In genomic region chr7:72447465-72448204, GRCh38 we compare ENCODE assay signal across 16 cellular contexts. TPM values are rescaled to one million over a fixed set of nuclear protein-coding genes. Genes with fewer than 3 reads are reported as not detected.
"Had no signal": no experiment of that assay in that cellular context is flagged by ENCODE, and none has a peak within 500 bp of the region (broad histone marks: within the 10 kb centered on the region; RNA-seq: fewer than 3 reads in every experiment).

No MANE protein-coding gene starts in this region.

- H3K4me3 Mint-ChIP-seq: activated CD4-positive, alpha-beta T cell treated with anti-CD3 and anti-CD28 coated beads, Interleukin-2, amount 10 ng/mL, durations not matched to agents 24 days and 14 days; activated CD8-positive, alpha-beta T cell treated with anti-CD3 and anti-CD28 coated beads for 36 hours; activated naive CD8-positive, alpha-beta T cell treated with anti-CD3 and anti-CD28 coated beads, Interleukin-2, amount 10 ng/mL, durations not matched to agents 7 days and 5 days; activated T-helper 17 cell treated with anti-CD3 and anti-CD28 coated beads, Interleukin-2, amount 50 U/mL, for 72 hours had no signal

- H3K27ac Mint-ChIP-seq: activated CD4-positive, alpha-beta T cell treated with anti-CD3 and anti-CD28 coated beads, Interleukin-2, amount 10 ng/mL, durations not matched to agents 24 days and 14 days; activated CD8-positive, alpha-beta T cell treated with anti-CD3 and anti-CD28 coated beads for 36 hours; activated naive CD8-positive, alpha-beta T cell treated with anti-CD3 and anti-CD28 coated beads, Interleukin-2, amount 10 ng/mL, durations not matched to agents 7 days and 5 days; activated T-helper 17 cell treated with anti-CD3 and anti-CD28 coated beads, Interleukin-2, amount 50 U/mL, for 72 hours had no signal

- H3K27me3 Mint-ChIP-seq: activated CD4-positive, alpha-beta T cell treated with anti-CD3 and anti-CD28 coated beads, Interleukin-2, amount 10 ng/mL, durations not matched to agents 24 days and 14 days; activated naive CD8-positive, alpha-beta T cell treated with anti-CD3 and anti-CD28 coated beads, Interleukin-2, amount 10 ng/mL, durations not matched to agents 7 days and 5 days had no signal

- H3K36me3 ChIP-seq: colonic mucosa, left lung, pancreas had no signal

- H3K4me3 ChIP-seq: colonic mucosa, left lung, pancreas, skin epidermis, testis had no signal

- H3K27me3 ChIP-seq: colonic mucosa, pancreas, testis had no signal

- ATAC-seq: activated CD8-positive, alpha-beta T cell treated with anti-CD3 and anti-CD28 coated beads for 36 hours; activated T-helper 17 cell treated with anti-CD3 and anti-CD28 coated beads, Interleukin-2, amount 50 U/mL, for 72 hours; left lung; pancreas had no signal

- DNase-seq: activated CD4-positive, alpha-beta T cell treated with anti-CD3 and anti-CD28 coated beads, Interleukin-2, amount 10 ng/mL, durations not matched to agents 24 days and 14 days; activated CD8-positive, alpha-beta T cell treated with anti-CD3 and anti-CD28 coated beads for 36 hours; activated naive CD4-positive, alpha-beta T cell treated with Interleukin-2 at 50 U/mL for 16 hours; activated naive CD8-positive, alpha-beta T cell treated with anti-CD3 and anti-CD28 coated beads, Interleukin-2, amount 10 ng/mL, durations not matched to agents 7 days and 5 days; activated T-cell treated with anti-CD3 and anti-CD28 coated beads, Interleukin-2, amount 50 U/mL, for 1 hour; central memory CD4-positive, alpha-beta T cell; colonic mucosa; left lung; pancreas; stimulated activated CD4-positive, alpha-beta T cell treated with anti-CD3 and anti-CD28 coated beads, Interleukin-15, amount 100 ng/mL, for 24 hours; stimulated activated CD4-positive, alpha-beta T cell treated with anti-CD3 and anti-CD28 coated beads, Interleukin-2, amount 100 ng/mL, for 48 hours; testis had no signal

- H3K4me1 Mint-ChIP-seq: activated CD4-positive, alpha-beta T cell treated with anti-CD3 and anti-CD28 coated beads, Interleukin-2, amount 10 ng/mL, durations not matched to agents 24 days and 14 days; activated naive CD8-positive, alpha-beta T cell treated with anti-CD3 and anti-CD28 coated beads, Interleukin-2, amount 10 ng/mL, durations not matched to agents 7 days and 5 days; activated T-helper 17 cell treated with anti-CD3 and anti-CD28 coated beads, Interleukin-2, amount 50 U/mL, for 72 hours had no signal

- H3K9me3 ChIP-seq: colonic mucosa, pancreas, testis had no signal

- H3K27ac ChIP-seq: colonic mucosa, left lung, pancreas, skin epidermis, testis had no signal

- H3K9me3 Mint-ChIP-seq: activated CD4-positive, alpha-beta T cell treated with anti-CD3 and anti-CD28 coated beads, Interleukin-2, amount 10 ng/mL, durations not matched to agents 24 days and 14 days; activated CD8-positive, alpha-beta T cell treated with anti-CD3 and anti-CD28 coated beads for 36 hours; activated T-helper 17 cell treated with anti-CD3 and anti-CD28 coated beads, Interleukin-2, amount 50 U/mL, for 72 hours had no signal

- H3K4me1 ChIP-seq: colonic mucosa, left lung, pancreas, testis had no signal

RNA-seq across cellular contexts. Expression of gene CALN1, which starts 35.5 kb away (rescaled TPM):
- total RNA-seq: activated CD4-positive, alpha-beta T cell treated with anti-CD3 and anti-CD28 coated beads, Interleukin-2, amount 10 ng/mL, durations not matched to agents 24 days and 14 days; activated naive CD8-positive, alpha-beta T cell treated with anti-CD3 and anti-CD28 coated beads, Interleukin-2, amount 10 ng/mL, durations not matched to agents 7 days and 5 days; activated T-helper 17 cell treated with anti-CD3 and anti-CD28 coated beads, Interleukin-2, amount 50 U/mL, for 72 hours; kidney epithelial cell; left lung; myocyte had no signal
